11 cellular contexts compared by ENCODE assay signal in the genomic region with DNA sequence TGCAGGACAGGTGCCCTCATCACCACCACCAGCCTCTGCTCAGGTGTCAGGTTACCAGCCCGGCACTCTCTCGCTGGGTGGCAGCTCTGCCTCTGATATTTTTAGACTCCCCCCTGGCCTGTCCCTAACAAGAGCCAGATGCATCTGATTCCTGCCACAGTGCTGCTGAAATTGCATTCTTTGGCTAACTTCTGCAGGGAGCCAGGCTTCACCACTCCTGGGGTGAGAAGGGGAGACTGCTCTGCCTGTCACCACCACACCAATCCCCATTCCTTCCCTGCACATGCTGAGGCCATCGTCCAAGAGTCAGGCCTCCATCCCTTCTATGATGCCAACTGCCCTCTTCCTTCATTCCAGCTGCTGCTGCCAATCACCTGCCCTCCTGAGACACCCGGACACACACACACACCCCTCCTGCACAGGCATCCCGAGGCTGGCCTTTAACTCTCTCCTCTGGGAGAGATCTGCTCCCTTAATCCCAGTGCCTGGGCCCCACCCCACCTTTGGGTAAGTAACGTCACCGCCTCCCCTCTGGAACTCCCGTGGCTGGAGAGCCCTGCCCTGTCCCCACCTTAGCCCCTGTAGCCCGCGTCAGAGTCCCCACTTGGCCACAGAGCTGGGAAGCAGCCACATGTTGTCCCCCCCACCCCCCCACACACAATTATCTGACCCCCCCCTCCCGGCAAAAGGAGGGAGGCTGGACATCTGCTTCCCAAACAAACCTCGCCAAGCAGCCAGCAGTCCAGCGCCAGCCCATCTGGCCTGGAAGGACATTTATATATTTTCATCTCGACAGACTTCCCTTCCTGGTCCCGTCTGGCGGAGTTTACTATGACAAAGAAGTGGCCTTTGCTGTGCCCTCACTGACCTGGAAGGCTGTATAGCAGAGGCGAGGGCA. TPM values are rescaled to one million over a fixed set of nuclear protein-coding genes. Genes with fewer than 3 reads are reported as not detected.
DNase-seq lines count a peak whose midpoint lies in the region; ATAC-seq and TF ChIP-seq lines count a peak whose summit lies in the region.
"Had no signal": no experiment of that assay in that cellular context is flagged by ENCODE, and none has a peak within 500 bp of the region (broad histone marks: within the 10 kb centered on the region; RNA-seq: fewer than 3 reads in every experiment).

No MANE protein-coding gene starts in this region.

- no peaks in the 10 kb centered on the region for H3K36me3 Mint-ChIP-seq in activated naive CD4-positive, alpha-beta T cell treated with anti-CD3 and anti-CD28 coated beads for 36 hours (ENCODE audit: low read depth)
- H3K36me3 Mint-ChIP-seq: activated naive CD4-positive, alpha-beta T cell treated with anti-CD3 and anti-CD28 coated beads, Interleukin-2, amount 50 U/mL, for 72 hours had no signal

- no peak for TF ChIP-seq POLR2A in heart left ventricle (IDR thresholded peaks at IDR 0.05)

- H3K27ac ChIP-seq in heart left ventricle: peak overlapping the region; percentile 54 to 99 (median 96)

- peaks cover 0 to 21% (median 0%) of the 10 kb centered on the region in 9 donors for H3K27me3 ChIP-seq in heart left ventricle

- CTCF ChIA-PET in activated naive CD4-positive, alpha-beta T cell treated with anti-CD3 and anti-CD28 coated beads for 36 hours (lab: Charles Lee): interaction anchor here (1.1 to 1.2 kb wide), 2 partner anchors 12 to 321 kb away, joined by 3 to 5 read pairs; no protein-coding TSS in a partner anchor

- H3K4me1 ChIP-seq in heart left ventricle: peaks cover 6 to 66% (median 46%) of the 10 kb centered on the region in 12 donors

- no peak for TF ChIP-seq CTCF in heart left ventricle (IDR thresholded peaks at IDR 0.05)

- ATAC-seq in heart left ventricle: peak; percentile 55 to 75 (median 71)
- ATAC-seq: activated naive CD4-positive, alpha-beta T cell treated with anti-CD3 and anti-CD28 coated beads, Interleukin-2, amount 50 U/mL, for 72 hours; K562 had no signal

- peaks cover 0 to 3% (median 0%) of the 10 kb centered on the region in 9 donors for H3K36me3 ChIP-seq in heart left ventricle

- H3K4me3 ChIP-seq in heart left ventricle: peak overlapping the region; percentile 69 to 100 (median 93)
- H3K4me3 ChIP-seq: K562 had no signal

- DNase-seq in ELF-1 (ENCODE audit: low read depth, low spot score) (peak; percentile 66), RPMI7951 (ENCODE audit: low read depth) (peak; percentile 52), heart left ventricle (peak in 4 of 5 donors; percentile 64 to 81 (median 74)), retina (peak; percentile 13), HK-2 (ENCODE audit: unreplicated experiment) (no peak), NCI-H774 (lab: John Stamatoyannopoulos, UW) (no peak)
- no peak for DNase-seq in activated naive CD4-positive, alpha-beta T cell treated with anti-CD3 and anti-CD28 coated beads for 36 hours
- DNase-seq in stimulated activated CD4-positive, alpha-beta T cell treated with anti-CD3 and anti-CD28 coated beads, Interleukin-12 subunit alpha, Interleukin-12 subunit beta, amount 100 ng/mL, for 4 hours: no peak
- DNase-seq: EL had no signal

- no peak overlapping the region for H3K4me3 Mint-ChIP-seq in activated naive CD4-positive, alpha-beta T cell treated with anti-CD3 and anti-CD28 coated beads for 36 hours

- WGBS in heart left ventricle, 4 donors: 7 to 15% (median 11%) methylated on average over 16 to 17 of the region's 17 CpGs

- H3K27ac Mint-ChIP-seq in activated naive CD4-positive, alpha-beta T cell treated with anti-CD3 and anti-CD28 coated beads for 36 hours: no peak overlapping the region
- H3K27ac Mint-ChIP-seq: activated naive CD4-positive, alpha-beta T cell treated with anti-CD3 and anti-CD28 coated beads, Interleukin-2, amount 50 U/mL, for 72 hours had no signal

- H3K27me3 Mint-ChIP-seq in activated naive CD4-positive, alpha-beta T cell treated with anti-CD3 and anti-CD28 coated beads for 36 hours (ENCODE audit: low read depth): peaks cover 29% of the 10 kb centered on the region

- intact Hi-C loops in heart left ventricle (cut with DNase I): loop anchor here in 7 of 10 donors (1.0 to 10.0 kb wide), 12 partner anchors 15 to 345 kb away; a partner anchor contains a TSS
- intact Hi-C loops in activated naive CD4-positive, alpha-beta T cell treated with anti-CD3 and anti-CD28 coated beads for 36 hours (cut with micrococcal nuclease): no loop called here

- no peaks in the 10 kb centered on the region for H3K9me3 Mint-ChIP-seq in activated naive CD4-positive, alpha-beta T cell treated with anti-CD3 and anti-CD28 coated beads for 36 hours
- H3K9me3 Mint-ChIP-seq: activated naive CD4-positive, alpha-beta T cell treated with anti-CD3 and anti-CD28 coated beads, Interleukin-2, amount 50 U/mL, for 72 hours had no signal

- no peaks in the 10 kb centered on the region for H3K9me3 ChIP-seq in heart left ventricle

- H3K4me1 Mint-ChIP-seq in activated naive CD4-positive, alpha-beta T cell treated with anti-CD3 and anti-CD28 coated beads for 36 hours (ENCODE audit: low read depth): peaks cover 2% of the 10 kb centered on the region

RNA-seq across cellular contexts. Expression of a gene that starts 2.8 kb away (rescaled TPM):
- 35.8 and 37.0 TPM in 2 replicates for total RNA-seq in RPMI7951 (2014; rRNA removed; shearing (Covaris generic))
- total RNA-seq in heart left ventricle: 100 to 1,000 TPM in 1 of 9 donors, 10 to 100 TPM in 8; 37.8 to 103 (median 64.8) TPM
- 10 to 100 TPM; 34.5 to 47.2 TPM for polyA plus RNA-seq in heart left ventricle
- total RNA-seq in activated naive CD4-positive, alpha-beta T cell treated with anti-CD3 and anti-CD28 coated beads for 36 hours: not detected
- total RNA-seq: activated naive CD4-positive, alpha-beta T cell treated with anti-CD3 and anti-CD28 coated beads, Interleukin-2, amount 50 U/mL, for 72 hours had no signal

Comparison
In these comparisons a context has a peak if more than half of its experiments do, and no peak if none do; other contexts are left out.
1. DNase-seq: peak in ELF-1 (single experiment), RPMI7951 (single experiment), heart left ventricle (4 of 5) and retina (single experiment); none in activated naive CD4-positive, alpha-beta T cell treated with anti-CD3 and anti-CD28 coated beads for 36 hours (single experiment), HK-2 (single experiment), stimulated activated CD4-positive, alpha-beta T cell treated with anti-CD3 and anti-CD28 coated beads, Interleukin-12 subunit alpha, Interleukin-12 subunit beta, amount 100 ng/mL, for 4 hours (single experiment) and NCI-H774 (single experiment).
2. RNA of a gene that starts 2.8 kb away (total RNA-seq): 37.8 to 103 TPM in heart left ventricle and 35.8 to 37.0 TPM in RPMI7951; not detected in activated naive CD4-positive, alpha-beta T cell treated with anti-CD3 and anti-CD28 coated beads for 36 hours; every median in the first group is over 10 times any median in the second.